10 cellular contexts compared by ENCODE assay signal in genomic region chr2:216596234-216596985, GRCh38. TPM values are rescaled to one million over a fixed set of nuclear protein-coding genes. Genes with fewer than 3 reads are reported as not detected.
DNase-seq lines count a peak whose midpoint lies in the region; ATAC-seq and TF ChIP-seq lines count a peak whose summit lies in the region.
"Had no signal": no experiment of that assay in that cellular context is flagged by ENCODE, and none has a peak within 500 bp of the region (broad histone marks: within the 10 kb centered on the region; RNA-seq: fewer than 3 reads in every experiment).

No MANE protein-coding gene starts in this region.

- H3K36me3 ChIP-seq in spleen = no peaks in the 10 kb centered on the region

- 34 to 58% (median 54%) methylated on average over 8 of the region's 8 CpGs for WGBS in spleen, 5 donors

- peaks cover 0 to 17% (median 9%) of the 10 kb centered on the region in 6 donors for H3K4me1 ChIP-seq in spleen

- ATAC-seq in GM18867 (IDR thresholded peaks at IDR 0.05; ENCODE audit: unreplicated experiment) = no peak
- ATAC-seq: activated naive CD4-positive, alpha-beta T cell treated with anti-CD3 and anti-CD28 coated beads, Interleukin-2, amount 50 U/mL, for 72 hours had no signal

- no peaks in the 10 kb centered on the region for H3K27me3 ChIP-seq in spleen (replicated peaks in 1 of 7)

- TF ChIP-seq CTCF in fibroblast of mammary gland (conservative IDR thresholded peaks at IDR 0.05; ENCODE audit: control insufficient read depth, insufficient read depth, low read depth, low read length) (no peak), spleen (IDR thresholded peaks at IDR 0.05 in 8 of 11, conservative IDR thresholded peaks at IDR 0.05 in 3 of 11) (no peak)

- DNase-seq in NCI-H82 (lab: John Stamatoyannopoulos, UW) (peak; percentile 22), NCI-H82 treated with DMSO at 0.1 percent for 48 hours (lab: John Stamatoyannopoulos, UW; ENCODE audit: unreplicated experiment) (no peak), NCI-H748 (lab: John Stamatoyannopoulos, UW; ENCODE audit: unreplicated experiment) (peak; percentile 81), fibroblast of mammary gland (ENCODE audit: low read depth) (peak; percentile 90), spleen (no peak), germinal center (ENCODE audit: low spot score) (no peak)
- DNase-seq in stimulated activated naive CD4-positive, alpha-beta T cell treated with Interleukin-2 at 50 U/mL for 16 hours (lab: John Stamatoyannopoulos, UW) = no peak
- DNase-seq: CD4-positive, CD25-positive, alpha-beta regulatory T cell had no signal

- peak overlapping the region in 7 of 8 donors; percentile 12 to 70 (median 58) for H3K27ac ChIP-seq in spleen

- H3K4me3 ChIP-seq in fibroblast of mammary gland (ENCODE audit: control insufficient read depth, low read depth, low read length) (no peak overlapping the region), spleen (no peak overlapping the region)

- intact Hi-C loops in spleen (cut with DNase I; ENCODE audit: low total_unique reads) = no loop called here

- no peaks in the 10 kb centered on the region for H3K9me3 ChIP-seq in spleen

- no peak for TF ChIP-seq POLR2A in spleen (IDR thresholded peaks at IDR 0.05)

RNA-seq across cellular contexts. Expression of gene IGFBP2, which starts 36.8 kb away (rescaled TPM):
- 100 to 1,000 TPM; 140 to 334 (median 277) TPM for total RNA-seq in spleen
- 100 to 1,000 TPM in 2 of 3 donors, 10 to 100 TPM in 1; 61.3 to 162 (median 142) TPM for polyA plus RNA-seq in spleen
- total RNA-seq: CD4-positive, CD25-positive, alpha-beta regulatory T cell had no signal
- polyA plus RNA-seq: CD4-positive, CD25-positive, alpha-beta regulatory T cell had no signal

Comparison
In these comparisons a context has a peak if more than half of its experiments do, and no peak if none do; other contexts are left out.
1. DNase-seq: peak in NCI-H82 (single experiment), NCI-H748 (single experiment) and fibroblast of mammary gland (single experiment); none in NCI-H82 treated with DMSO at 0.1 percent for 48 hours (single experiment), spleen (single experiment), germinal center (single experiment) and stimulated activated naive CD4-positive, alpha-beta T cell treated with Interleukin-2 at 50 U/mL for 16 hours (single experiment).